21 cellular contexts compared by ENCODE assay signal in genomic region chr14:35989736-35990135, GRCh38.
"Had no signal": no experiment of that assay in that cellular context is flagged by ENCODE, and none has a peak within 500 bp of the region (broad histone marks: within the 10 kb centered on the region; RNA-seq: fewer than 3 reads in every experiment).

No MANE protein-coding gene starts in this region.

- H3K4me1 ChIP-seq: gastrocnemius medialis, pancreas, prostate gland, right lobe of liver, spleen, uterus had no signal

- ATAC-seq: gastrocnemius medialis; pancreas; right lobe of liver; stimulated activated naive B cell treated with anti-CD40 and anti-IgM and Interleukin-4, amounts not matched to agents 10 μg/mL and 1 μg/mL and 100 μg/mL, for 72 hours; stimulated activated naive CD8-positive, alpha-beta T cell treated with anti-CD3 and anti-CD28 coated beads, Interleukin-15, amount 100 ng/mL, for 72 hours had no signal

- DNase-seq: cortex of kidney; effector memory CD4-positive, alpha-beta T cell; gastrocnemius medialis; immature natural killer cell; mesendoderm; naive B cell; occipital lobe; pancreas; retina; right lobe of liver; spleen; stimulated activated CD4-positive, alpha-beta T cell treated with anti-CD3 and anti-CD28 coated beads, Interleukin-15, amount 100 ng/mL, for 24 hours; stimulated activated CD4-positive, alpha-beta T cell treated with anti-CD3 and anti-CD28 coated beads, Interleukin-1b, Interleukin-23, amount 100 ng/mL, for 48 hours; stimulated activated CD4-positive, alpha-beta T cell treated with anti-CD3 and anti-CD28 coated beads, Interleukin-4, amount 100 ng/mL, for 4 hours; stimulated activated naive B cell treated with anti-CD40 and anti-IgM and Interleukin-4, amounts not matched to agents 10 μg/mL and 1 μg/mL and 100 μg/mL, for 72 hours; stimulated activated naive CD8-positive, alpha-beta T cell treated with anti-CD3 and anti-CD28 coated beads, Interleukin-15, amount 100 ng/mL, for 72 hours; trophoblast cell; uterus had no signal

- H3K4me3 ChIP-seq: gastrocnemius medialis, pancreas, prostate gland, right lobe of liver, spleen, uterus had no signal

- H3K27ac ChIP-seq: gastrocnemius medialis, pancreas, prostate gland, right lobe of liver, spleen, uterus had no signal

- H3K9me3 ChIP-seq: gastrocnemius medialis, pancreas, prostate gland, right lobe of liver, spleen, uterus had no signal

- H3K36me3 ChIP-seq: gastrocnemius medialis, pancreas, prostate gland, right lobe of liver, spleen, uterus had no signal

- H3K27me3 ChIP-seq: gastrocnemius medialis, pancreas, right lobe of liver, spleen, uterus had no signal

- FAIRE-seq: endometrium, keratinocyte, pancreas had no signal
